12 cellular contexts compared by ENCODE assay signal in genomic region chr6:56862415-56863175, GRCh38.
A peak's percentile ranks its signal among the peaks of the same experiment; 100 is the strongest.
DNase-seq lines count a peak whose midpoint lies in the region; FAIRE-seq and TF ChIP-seq lines count a peak whose summit lies in the region.
"Had no signal": no experiment of that assay in that cellular context is flagged by ENCODE, and none has a peak within 500 bp of the region (broad histone marks: within the 10 kb centered on the region; RNA-seq: fewer than 3 reads in every experiment).

No MANE protein-coding gene starts in this region.

- no peak overlapping the region for H3K4me3 Mint-ChIP-seq in activated T-helper 1 cell treated with anti-CD3 and anti-CD28 coated beads, Interleukin-12 subunit alpha, Interleukin-12 subunit beta, Interleukin-2, Interleukin-4 antibody, amounts not matched to agents 30 ng/mL and 10 ng/mL and 1 ng/mL, durations not matched to agents 14 hours and 24 hours and 36 hours
- H3K4me3 Mint-ChIP-seq: activated T-cell treated with anti-CD3 and anti-CD28 coated beads, Interleukin-2, amount 50 U/mL, for 24 hours; CD8-positive, alpha-beta memory T cell; T-helper 17 cell had no signal

- no peak overlapping the region for H2AFZ ChIP-seq in OCI-LY3 (ENCODE audit: low read depth, low read length)

- H3K4me1 Mint-ChIP-seq in activated T-helper 1 cell treated with anti-CD3 and anti-CD28 coated beads, Interleukin-12 subunit alpha, Interleukin-12 subunit beta, Interleukin-2, Interleukin-4 antibody, amounts not matched to agents 30 ng/mL and 10 ng/mL and 1 ng/mL, durations not matched to agents 14 hours and 24 hours and 36 hours (ENCODE audit: low read depth): peaks cover 15% of the 10 kb centered on the region

- H3K79me2 ChIP-seq in OCI-LY3 (ENCODE audit: low read length): no peaks in the 10 kb centered on the region

- peak; percentile 67 for FAIRE-seq in H54 (lab: Jason Lieb, UNC)

- intact Hi-C loops in activated T-helper 1 cell treated with anti-CD3 and anti-CD28 coated beads, Interleukin-12 subunit alpha, Interleukin-12 subunit beta, Interleukin-2, Interleukin-4 antibody, amounts not matched to agents 30 ng/mL and 10 ng/mL and 1 ng/mL, durations not matched to agents 14 hours and 24 hours and 36 hours (cut with micrococcal nuclease): no loop called here

- H3K27ac Mint-ChIP-seq in activated T-helper 1 cell treated with anti-CD3 and anti-CD28 coated beads, Interleukin-12 subunit alpha, Interleukin-12 subunit beta, Interleukin-2, Interleukin-4 antibody, amounts not matched to agents 30 ng/mL and 10 ng/mL and 1 ng/mL, durations not matched to agents 14 hours and 24 hours and 36 hours: no peak overlapping the region
- H3K27ac Mint-ChIP-seq: activated T-cell treated with anti-CD3 and anti-CD28 coated beads, Interleukin-2, amount 50 U/mL, for 24 hours; T-helper 17 cell had no signal

- H3K27me3 ChIP-seq in OCI-LY3 (ENCODE audit: low read depth, low read length): no peaks in the 10 kb centered on the region

- H3K4me2 ChIP-seq in OCI-LY3 (ENCODE audit: low read length): peak overlapping the region; percentile 57

- peaks cover 4% of the 10 kb centered on the region for H3K36me3 ChIP-seq in OCI-LY3 (replicated peaks; ENCODE audit: low read depth, low read length)

- no peak overlapping the region for H3K9ac ChIP-seq in OCI-LY3 (ENCODE audit: low read length)

- no peak for TF ChIP-seq POLR2A in H54 (IDR thresholded peaks at IDR 0.05; ENCODE audit: low read depth, low read length)

- peaks cover 65% of the 10 kb centered on the region for H3K4me1 ChIP-seq in OCI-LY3 (ENCODE audit: low read length)

- peak overlapping the region; percentile 18 for H3K4me3 ChIP-seq in OCI-LY3 (ENCODE audit: low read length)
- no peak overlapping the region for H3K4me3 ChIP-seq in foreskin fibroblast (ENCODE audit: low read depth in 1 of 2, low read length in 2 of 2)

- peak overlapping the region; percentile 20 for H3K27ac ChIP-seq in OCI-LY3 (ENCODE audit: low read length)

- no peaks in the 10 kb centered on the region for H3K9me3 Mint-ChIP-seq in activated T-helper 1 cell treated with anti-CD3 and anti-CD28 coated beads, Interleukin-12 subunit alpha, Interleukin-12 subunit beta, Interleukin-2, Interleukin-4 antibody, amounts not matched to agents 30 ng/mL and 10 ng/mL and 1 ng/mL, durations not matched to agents 14 hours and 24 hours and 36 hours
- H3K9me3 Mint-ChIP-seq: activated T-cell treated with anti-CD3 and anti-CD28 coated beads, Interleukin-2, amount 50 U/mL, for 24 hours had no signal

- peak; percentile 57 for DNase-seq in Daoy (ENCODE audit: low read depth)
- no peak for DNase-seq in H54 (ENCODE audit: insufficient read length, low spot score)
- peak; percentile 52 to 73 for DNase-seq in foreskin fibroblast
- DNase-seq in activated T-helper 1 cell treated with anti-CD3 and anti-CD28 coated beads, Interleukin-12 subunit alpha, Interleukin-12 subunit beta, Interleukin-2, Interleukin-4 antibody, amounts not matched to agents 30 ng/mL and 10 ng/mL and 1 ng/mL, durations not matched to agents 14 hours and 24 hours and 36 hours (ENCODE audit: low spot score): no peak
- no peak for DNase-seq in occipital lobe (lab: John Stamatoyannopoulos, UW)
- DNase-seq in stimulated activated naive CD4-positive, alpha-beta T cell treated with Interleukin-2 at 50 U/mL for 16 hours (lab: John Stamatoyannopoulos, UW): no peak
- no peak for DNase-seq in NCI-H187 (lab: John Stamatoyannopoulos, UW)
- DNase-seq: activated T-cell treated with anti-CD3 and anti-CD28 coated beads, Interleukin-2, amount 50 U/mL, for 24 hours; CD8-positive, alpha-beta memory T cell; NCI-H2171; T-helper 17 cell had no signal

- H3K9me3 ChIP-seq in OCI-LY3 (ENCODE audit: insufficient read depth, low read length): no peaks in the 10 kb centered on the region

- peaks cover 10% of the 10 kb centered on the region for H3K27me3 Mint-ChIP-seq in activated T-helper 1 cell treated with anti-CD3 and anti-CD28 coated beads, Interleukin-12 subunit alpha, Interleukin-12 subunit beta, Interleukin-2, Interleukin-4 antibody, amounts not matched to agents 30 ng/mL and 10 ng/mL and 1 ng/mL, durations not matched to agents 14 hours and 24 hours and 36 hours (ENCODE audit: insufficient read depth)

- H3K36me3 Mint-ChIP-seq in activated T-helper 1 cell treated with anti-CD3 and anti-CD28 coated beads, Interleukin-12 subunit alpha, Interleukin-12 subunit beta, Interleukin-2, Interleukin-4 antibody, amounts not matched to agents 30 ng/mL and 10 ng/mL and 1 ng/mL, durations not matched to agents 14 hours and 24 hours and 36 hours (ENCODE audit: low read depth): no peaks in the 10 kb centered on the region
- H3K36me3 Mint-ChIP-seq: CD8-positive, alpha-beta memory T cell had no signal

- no peak for TF ChIP-seq CTCF in OCI-LY3 (IDR thresholded peaks at IDR 0.05; ENCODE audit: low read depth, low read length)
- TF ChIP-seq CTCF in foreskin fibroblast (IDR thresholded peaks at IDR 0.05; ENCODE audit: low read depth, low read length): no peak

- no peaks in the 10 kb centered on the region for H4K20me1 ChIP-seq in OCI-LY3 (ENCODE audit: insufficient read depth, low read length)

Comparison
In these comparisons a context has a peak if more than half of its experiments do, and no peak if none do; other contexts are left out.
1. DNase-seq: peak in Daoy (single experiment) and foreskin fibroblast (2 of 2); none in H54 (single experiment), activated T-helper 1 cell treated with anti-CD3 and anti-CD28 coated beads, Interleukin-12 subunit alpha, Interleukin-12 subunit beta, Interleukin-2, Interleukin-4 antibody, amounts not matched to agents 30 ng/mL and 10 ng/mL and 1 ng/mL, durations not matched to agents 14 hours and 24 hours and 36 hours (single experiment), occipital lobe (single experiment), stimulated activated naive CD4-positive, alpha-beta T cell treated with Interleukin-2 at 50 U/mL for 16 hours (single experiment) and NCI-H187 (0 of 2).